ENCODE assay signal across 1 cellular context in genomic region chr13:95784161-95784880, GRCh38.
TF ChIP-seq lines count a peak whose summit lies in the region.

No MANE protein-coding gene starts in this region.

TF ChIP-seq in HCT116, 20 proteins besides CTCF, POLR2A, EP300 and RAD21 (continued from another document):
- no peak for TF ChIP-seq POLR2AphosphoS5 (IDR thresholded peaks at IDR 0.05; ENCODE audit: low read depth, low read length)
- no peak for TF ChIP-seq EGR1 (IDR thresholded peaks at IDR 0.05; ENCODE audit: low read depth)
- TF ChIP-seq TCF7L2 (IDR thresholded peaks at IDR 0.05; ENCODE audit: borderline replicate concordance, extremely low read depth, insufficient read depth, insufficient read length), result no peak
- TF ChIP-seq JUND (IDR thresholded peaks at IDR 0.05), result no peak
- TF ChIP-seq SIN3A (IDR thresholded peaks at IDR 0.05; ENCODE audit: low read depth), result no peak
